24 cellular contexts compared by ENCODE assay signal in genomic region chr7:137283147-137283546, GRCh38.
"Had no signal": no experiment of that assay in that cellular context is flagged by ENCODE, and none has a peak within 500 bp of the region (broad histone marks: within the 10 kb centered on the region; RNA-seq: fewer than 3 reads in every experiment).

No MANE protein-coding gene starts in this region.

- H3K9ac ChIP-seq: parathyroid adenoma had no signal

- H3K36me3 Mint-ChIP-seq: naive thymus-derived CD4-positive, alpha-beta T cell; stimulated activated naive B cell treated with anti-CD40 and anti-IgM and Interleukin-4, amounts not matched to agents 10 μg/mL and 1 μg/mL and 100 μg/mL, for 72 hours had no signal

- H3K36me3 ChIP-seq: esophagus muscularis mucosa, left lung, right atrium auricular region, stomach, tibial nerve had no signal

- H3K9me3 Mint-ChIP-seq: activated CD4-positive, alpha-beta memory T cell treated with anti-CD3 and anti-CD28 coated beads, Interleukin-2, amount 10 ng/mL, durations not matched to agents 7 days and 5 days; activated CD4-positive, alpha-beta T cell treated with anti-CD3 and anti-CD28 coated beads, Interleukin-2, amount 10 ng/mL, durations not matched to agents 7 days and 5 days; activated T-cell treated with anti-CD3 and anti-CD28 coated beads, Interleukin-2, amount 50 U/mL, for 4 hours; dendritic cell treated with granulocyte-macrophage colony-stimulating factor and Interleukin-4, amounts not matched to agents 40 ng/mL and 50 ng/mL, for 4 days; stimulated activated naive B cell treated with anti-CD40 and anti-IgM and Interleukin-4, amounts not matched to agents 10 μg/mL and 1 μg/mL and 100 μg/mL, for 72 hours had no signal

- H3K9me3 ChIP-seq: esophagus muscularis mucosa, left lung, right atrium auricular region, stomach, tibial nerve had no signal

- H3K27me3 ChIP-seq: esophagus muscularis mucosa, left lung, right atrium auricular region, stomach, tibial nerve had no signal

- H3K27me3 Mint-ChIP-seq: activated CD4-positive, alpha-beta memory T cell treated with anti-CD3 and anti-CD28 coated beads, Interleukin-2, amount 10 ng/mL, durations not matched to agents 7 days and 5 days; activated CD4-positive, alpha-beta T cell treated with anti-CD3 and anti-CD28 coated beads, Interleukin-2, amount 10 ng/mL, durations not matched to agents 7 days and 5 days; activated T-helper 17 cell treated with anti-CD3 and anti-CD28 coated beads, Interleukin-2, amount 50 U/mL, for 72 hours; dendritic cell treated with granulocyte-macrophage colony-stimulating factor and Interleukin-4, amounts not matched to agents 40 ng/mL and 50 ng/mL, for 4 days; naive thymus-derived CD4-positive, alpha-beta T cell; stimulated activated naive B cell treated with anti-CD40 and anti-IgM and Interleukin-4, amounts not matched to agents 10 μg/mL and 1 μg/mL and 100 μg/mL, for 72 hours had no signal

- DNase-seq: activated CD4-positive, alpha-beta memory T cell treated with anti-CD3 and anti-CD28 coated beads, Interleukin-2, amount 10 ng/mL, durations not matched to agents 7 days and 5 days; activated CD4-positive, alpha-beta T cell treated with anti-CD3 and anti-CD28 coated beads, Interleukin-2, amount 10 ng/mL, durations not matched to agents 7 days and 5 days; activated CD4-positive, CD25-positive, alpha-beta regulatory T cell treated with anti-CD3 and anti-CD28 coated beads, Interleukin-2, amount 50 U/mL, for 72 hours; activated gamma-delta T cell treated with Interleukin-2 at 50 U/mL for 16 hours; activated naive CD4-positive, alpha-beta T cell treated with anti-CD3 and anti-CD28 coated beads, Interleukin-2, amount 50 U/mL, for 16 hours; activated T-cell treated with anti-CD3 and anti-CD28 coated beads, Interleukin-2, amount 50 U/mL, for 4 hours; amniotic stem cell; effector CD4-positive, alpha-beta T cell; foreskin melanocyte; kidney glomerular epithelial cell; left lung; naive thymus-derived CD4-positive, alpha-beta T cell; stimulated activated CD4-positive, alpha-beta T cell treated with anti-CD3 and anti-CD28 coated beads, Interleukin-15, amount 100 ng/mL, for 24 hours; stimulated activated CD4-positive, alpha-beta T cell treated with anti-CD3 and anti-CD28 coated beads, Interleukin-2, amount 100 ng/mL, for 24 hours; stimulated activated naive B cell treated with anti-CD40 and anti-IgM and Interleukin-4, amounts not matched to agents 10 μg/mL and 1 μg/mL and 100 μg/mL, for 72 hours; stomach; T-helper 2 cell had no signal

- H3K4me3 Mint-ChIP-seq: activated CD4-positive, alpha-beta memory T cell treated with anti-CD3 and anti-CD28 coated beads, Interleukin-2, amount 10 ng/mL, durations not matched to agents 7 days and 5 days; activated CD4-positive, alpha-beta T cell treated with anti-CD3 and anti-CD28 coated beads, Interleukin-2, amount 10 ng/mL, durations not matched to agents 7 days and 5 days; activated T-cell treated with anti-CD3 and anti-CD28 coated beads, Interleukin-2, amount 50 U/mL, for 4 hours; activated T-helper 17 cell treated with anti-CD3 and anti-CD28 coated beads, Interleukin-2, amount 50 U/mL, for 72 hours; dendritic cell treated with granulocyte-macrophage colony-stimulating factor and Interleukin-4, amounts not matched to agents 40 ng/mL and 50 ng/mL, for 4 days; naive thymus-derived CD4-positive, alpha-beta T cell; stimulated activated naive B cell treated with anti-CD40 and anti-IgM and Interleukin-4, amounts not matched to agents 10 μg/mL and 1 μg/mL and 100 μg/mL, for 72 hours had no signal

- H3K27ac Mint-ChIP-seq: activated CD4-positive, alpha-beta memory T cell treated with anti-CD3 and anti-CD28 coated beads, Interleukin-2, amount 10 ng/mL, durations not matched to agents 7 days and 5 days; activated CD4-positive, alpha-beta T cell treated with anti-CD3 and anti-CD28 coated beads, Interleukin-2, amount 10 ng/mL, durations not matched to agents 7 days and 5 days; activated T-helper 17 cell treated with anti-CD3 and anti-CD28 coated beads, Interleukin-2, amount 50 U/mL, for 72 hours; dendritic cell treated with granulocyte-macrophage colony-stimulating factor and Interleukin-4, amounts not matched to agents 40 ng/mL and 50 ng/mL, for 4 days; naive thymus-derived CD4-positive, alpha-beta T cell; stimulated activated naive B cell treated with anti-CD40 and anti-IgM and Interleukin-4, amounts not matched to agents 10 μg/mL and 1 μg/mL and 100 μg/mL, for 72 hours had no signal

- ATAC-seq: activated T-cell treated with anti-CD3 and anti-CD28 coated beads, Interleukin-2, amount 50 U/mL, for 4 hours; activated T-helper 17 cell treated with anti-CD3 and anti-CD28 coated beads, Interleukin-2, amount 50 U/mL, for 72 hours; left lung; naive thymus-derived CD4-positive, alpha-beta T cell; stimulated activated naive B cell treated with anti-CD40 and anti-IgM and Interleukin-4, amounts not matched to agents 10 μg/mL and 1 μg/mL and 100 μg/mL, for 72 hours had no signal

- H3K4me1 ChIP-seq: esophagus muscularis mucosa, left lung, right atrium auricular region, tibial nerve had no signal

- H3K27ac ChIP-seq: esophagus muscularis mucosa, left lung, parathyroid adenoma, right atrium auricular region, stomach, tibial nerve had no signal

- H3K4me3 ChIP-seq: esophagus muscularis mucosa, left lung, lung, right atrium auricular region, stomach, tibial nerve had no signal

- H2AFZ ChIP-seq: parathyroid adenoma had no signal

- H3K4me1 Mint-ChIP-seq: activated CD4-positive, alpha-beta memory T cell treated with anti-CD3 and anti-CD28 coated beads, Interleukin-2, amount 10 ng/mL, durations not matched to agents 7 days and 5 days; activated CD4-positive, alpha-beta T cell treated with anti-CD3 and anti-CD28 coated beads, Interleukin-2, amount 10 ng/mL, durations not matched to agents 7 days and 5 days; activated T-helper 17 cell treated with anti-CD3 and anti-CD28 coated beads, Interleukin-2, amount 50 U/mL, for 72 hours; naive thymus-derived CD4-positive, alpha-beta T cell; stimulated activated naive B cell treated with anti-CD40 and anti-IgM and Interleukin-4, amounts not matched to agents 10 μg/mL and 1 μg/mL and 100 μg/mL, for 72 hours had no signal
